ENCODE assay signal across 14 cellular contexts in the genomic region with DNA sequence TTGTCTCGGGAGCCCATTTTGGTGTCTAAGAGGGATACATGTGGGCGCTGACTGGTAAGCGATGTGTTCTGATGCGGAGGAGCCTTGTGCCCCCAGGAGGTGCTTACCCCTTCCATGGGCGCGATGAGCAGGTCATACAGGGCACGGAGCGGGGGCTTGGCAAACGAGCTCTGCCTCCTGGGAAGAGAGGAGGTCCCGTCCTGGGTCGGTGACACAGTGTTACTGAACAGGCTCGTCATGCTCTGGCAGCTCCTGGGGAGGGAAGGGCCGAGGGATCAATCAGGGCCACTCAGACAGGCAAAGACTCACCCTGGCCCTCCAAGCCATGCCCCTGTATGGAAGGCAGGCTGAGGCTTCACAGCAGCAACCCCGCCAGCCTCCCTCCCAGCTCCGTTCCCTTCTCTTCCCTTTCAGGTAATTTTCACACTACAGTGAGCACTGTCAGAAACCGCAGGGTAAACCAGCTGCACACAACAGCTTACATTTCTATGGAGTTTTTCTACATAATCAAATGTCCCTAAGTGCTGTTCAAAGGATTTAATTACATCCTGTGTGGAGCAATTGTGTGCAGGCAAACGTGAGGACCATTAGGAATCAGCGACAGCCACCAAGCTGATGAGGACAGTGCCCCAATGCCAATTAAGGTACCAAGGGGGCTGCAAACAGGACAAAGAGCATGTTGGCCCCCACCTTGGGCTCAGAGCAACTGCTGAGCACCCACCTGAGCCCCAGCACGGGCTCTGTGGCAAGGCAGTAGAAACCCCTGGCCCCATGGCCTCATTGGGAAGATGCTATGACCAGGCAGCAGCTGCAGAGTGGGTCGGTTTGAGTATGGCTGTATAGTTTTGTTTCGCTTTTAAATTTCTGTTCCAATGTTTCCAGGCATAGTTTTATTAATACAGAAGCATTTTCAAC.
A peak's percentile ranks its signal among the peaks of the same experiment; 100 is the strongest.
DNase-seq lines count a peak whose midpoint lies in the region; ATAC-seq, FAIRE-seq and TF ChIP-seq lines count a peak whose summit lies in the region.
"Had no signal": no experiment of that assay in that cellular context is flagged by ENCODE, and none has a peak within 500 bp of the region (broad histone marks: within the 10 kb centered on the region; RNA-seq: fewer than 3 reads in every experiment).

No MANE protein-coding gene starts in this region.

- no peaks in the 10 kb centered on the region for H3K36me3 Mint-ChIP-seq in WTC11
- peaks cover 4% of the 10 kb centered on the region for H3K36me3 Mint-ChIP-seq in neural progenitor cell

- no peak for TF ChIP-seq EP300 in transverse colon (IDR thresholded peaks at IDR 0.05; ENCODE audit: low read depth)

- CTCF ChIA-PET in WTC11 (lab: Charles Lee), result interaction anchor here (0.6 to 2.5 kb wide), 5 partner anchors 10 to 461 kb away, joined by 3 to 11 read pairs (median 4); no protein-coding TSS in a partner anchor

- H3K9me3 ChIP-seq in neural progenitor cell (ENCODE audit: low read depth), result no peaks in the 10 kb centered on the region
- H3K9me3 ChIP-seq in transverse colon, result no peaks in the 10 kb centered on the region
- H3K9me3 ChIP-seq: BE2C had no signal

- H3K36me3 ChIP-seq in neural progenitor cell (no peaks in the 10 kb centered on the region), transverse colon (no peaks in the 10 kb centered on the region)
- H3K36me3 ChIP-seq: BE2C had no signal

- POLR2A ChIA-PET in WTC11 (lab: Charles Lee), result no interaction called here

- no peaks in the 10 kb centered on the region for H3K79me2 ChIP-seq in neural progenitor cell (ENCODE audit: low read depth)

- H3K9ac ChIP-seq in neural progenitor cell, result no peak overlapping the region

- no peak for TF ChIP-seq CTCF in WTC11 (IDR thresholded peaks at IDR 0.05)
- TF ChIP-seq CTCF in neural progenitor cell (IDR thresholded peaks at IDR 0.05), result no peak
- no peak for TF ChIP-seq CTCF in transverse colon (IDR thresholded peaks at IDR 0.05)

- H3K27me3 Mint-ChIP-seq in WTC11 (ENCODE audit: low read depth), result no peaks in the 10 kb centered on the region
- H3K27me3 Mint-ChIP-seq in neural progenitor cell (ENCODE audit: insufficient read depth, low read depth), result peaks cover 24% of the 10 kb centered on the region
- H3K27me3 Mint-ChIP-seq: progenitor cell of endocrine pancreas had no signal

- H3K27ac ChIP-seq in neural progenitor cell, result peak overlapping the region; percentile 71
- H3K27ac ChIP-seq in transverse colon, result no peak overlapping the region
- no peak overlapping the region for H3K27ac ChIP-seq in substantia nigra (ENCODE audit: low read depth, low read length, poor library complexity, severe bottlenecking)

- in situ Hi-C loops in transverse colon (cut with MboI; ENCODE audit: low pct_ligation_motif_present in 1 of 4, low pct_unique_long_range_greater_than_20kb in 1 of 4, low sequenced_read_pairs in 3 of 4), result loop anchor here in 2 of 4 donors (5.0 to 25.0 kb wide), 2 partner anchors 132 to 823 kb away; no protein-coding TSS in a partner anchor

- WGBS in transverse colon (ENCODE audit: low coverage in 1 of 2), 2 donors, result 40 to 84% methylated on average over 1 to 21 of the region's 21 CpGs

- no peak for ATAC-seq in WTC11
- ATAC-seq: Panc1 had no signal

- intact Hi-C loops in transverse colon (cut with DNase I; ENCODE audit: low total_unique reads), result loop anchor here (10.0 kb wide), 1 partner anchor 810 kb away; no protein-coding TSS in a partner anchor

- H2AFZ ChIP-seq in neural progenitor cell (replicated peaks), result no peak overlapping the region

- DNase-seq in DMS79 (lab: John Stamatoyannopoulos, UW), result peak; percentile 50
- DNase-seq in NCI-H1436 treated with DMSO at 0.1 percent for 48 hours (lab: John Stamatoyannopoulos, UW), result peak; percentile 29
- peak; percentile 1 for DNase-seq in WTC11 (ENCODE audit: low spot score)
- peak; percentile 83 for DNase-seq in neural progenitor cell (ENCODE audit: low spot score)
- no peak for DNase-seq in H54 (ENCODE audit: insufficient read length, low spot score)
- no peak for DNase-seq in transverse colon
- no peak for DNase-seq in substantia nigra (lab: John Stamatoyannopoulos, UW)
- DNase-seq: activated naive CD4-positive, alpha-beta T cell treated with anti-CD3 and anti-CD28 coated beads for 36 hours; caudate nucleus; DND-41 had no signal

- H3K4me3 Mint-ChIP-seq in WTC11 (no peak overlapping the region), neural progenitor cell (peak overlapping the region; percentile 35)
- H3K4me3 Mint-ChIP-seq: activated naive CD4-positive, alpha-beta T cell treated with anti-CD3 and anti-CD28 coated beads for 36 hours had no signal

- peaks cover 22% of the 10 kb centered on the region for H3F3A ChIP-seq in neural progenitor cell (ENCODE audit: low read depth)

- peaks cover 7% of the 10 kb centered on the region for H4K20me1 ChIP-seq in neural progenitor cell (ENCODE audit: low read depth)

- H3K4me1 Mint-ChIP-seq in WTC11 (no peaks in the 10 kb centered on the region), neural progenitor cell (peaks cover 65% of the 10 kb centered on the region)

- H3K4me1 ChIP-seq in neural progenitor cell (peaks cover 40% of the 10 kb centered on the region), transverse colon (no peaks in the 10 kb centered on the region)

- TF ChIP-seq POLR2A in H54 (IDR thresholded peaks at IDR 0.05; ENCODE audit: low read depth, low read length) (no peak), transverse colon (IDR thresholded peaks at IDR 0.05) (no peak)

- H3K27ac Mint-ChIP-seq in WTC11 (no peak overlapping the region), neural progenitor cell (peak overlapping the region; percentile 46)
- H3K27ac Mint-ChIP-seq: activated naive CD4-positive, alpha-beta T cell treated with anti-CD3 and anti-CD28 coated beads for 36 hours; progenitor cell of endocrine pancreas had no signal

- peak overlapping the region; percentile 65 for H3K4me2 ChIP-seq in neural progenitor cell

- no peaks in the 10 kb centered on the region for H3K27me3 ChIP-seq in neural progenitor cell
- no peaks in the 10 kb centered on the region for H3K27me3 ChIP-seq in transverse colon
- H3K27me3 ChIP-seq: BE2C had no signal

- H3K4me3 ChIP-seq in neural progenitor cell (no peak overlapping the region), transverse colon (no peak overlapping the region)

- H3K9me3 Mint-ChIP-seq in WTC11 (no peaks in the 10 kb centered on the region), neural progenitor cell (no peaks in the 10 kb centered on the region)
- H3K9me3 Mint-ChIP-seq: activated naive CD4-positive, alpha-beta T cell treated with anti-CD3 and anti-CD28 coated beads for 36 hours had no signal

- no peak for FAIRE-seq in H54 (lab: Jason Lieb, UNC)
- FAIRE-seq: keratinocyte had no signal

TF ChIP-seq in WTC11, 78 proteins besides CTCF, POLR2A, EP300 and RAD21 (continues in another document):
- TF ChIP-seq FOXK1 (CRISPR knock-in tag; IDR thresholded peaks at IDR 0.05) (no peak), CREB1 (CRISPR knock-in tag; IDR thresholded peaks at IDR 0.05) (no peak), ZNF121 (CRISPR knock-in tag; IDR thresholded peaks at IDR 0.05) (no peak), JUN (CRISPR knock-in tag; IDR thresholded peaks at IDR 0.05) (no peak), ZNF263 (CRISPR knock-in tag; IDR thresholded peaks at IDR 0.05; ENCODE audit: low read depth) (no peak), ZNF423 (CRISPR knock-in tag; IDR thresholded peaks at IDR 0.05) (no peak), FOXP1 (CRISPR knock-in tag; IDR thresholded peaks at IDR 0.05; ENCODE audit: borderline replicate concordance) (no peak), EMX1 (CRISPR knock-in tag; IDR thresholded peaks at IDR 0.05) (no peak), ZBTB21 (CRISPR knock-in tag; IDR thresholded peaks at IDR 0.05; ENCODE audit: borderline replicate concordance) (no peak), SMAD3 (CRISPR knock-in tag; IDR thresholded peaks at IDR 0.05; ENCODE audit: borderline replicate concordance) (no peak), ARID4B (CRISPR knock-in tag; IDR thresholded peaks at IDR 0.05; ENCODE audit: borderline replicate concordance) (no peak), TCF7 (CRISPR knock-in tag; IDR thresholded peaks at IDR 0.05; ENCODE audit: low read depth) (no peak)

Comparison
In these comparisons a context has a peak if more than half of its experiments do, and no peak if none do; other contexts are left out.
1. DNase-seq: peak in DMS79 (single experiment), NCI-H1436 treated with DMSO at 0.1 percent for 48 hours (single experiment), WTC11 (single experiment) and neural progenitor cell (single experiment); none in H54 (single experiment), transverse colon (single experiment) and substantia nigra (0 of 49).